In genomic region chr3:127823590-127823857, GRCh38 we compare ENCODE assay signal across 9 cellular contexts. TPM values are rescaled to one million over a fixed set of nuclear protein-coding genes. Genes with fewer than 3 reads are reported as not detected.
DNase-seq lines count a peak whose midpoint lies in the region; ATAC-seq, FAIRE-seq and TF ChIP-seq lines count a peak whose summit lies in the region.
"Had no signal": no experiment of that assay in that cellular context is flagged by ENCODE, and none has a peak within 500 bp of the region (broad histone marks: within the 10 kb centered on the region; RNA-seq: fewer than 3 reads in every experiment).

No MANE protein-coding gene starts in this region.

- H3K9me3 ChIP-seq in T-helper 17 cell (ENCODE audit: control insufficient read depth, low read length, poor library complexity, severe bottlenecking) (peaks cover 5% of the 10 kb centered on the region), small intestine (ENCODE audit: control insufficient read depth, low read depth) (no peaks in the 10 kb centered on the region)

- H3K4me1 Mint-ChIP-seq in T-helper 17 cell, result peaks cover 15% of the 10 kb centered on the region

- DNase-seq in T-helper 17 cell (no peak), fibroblast of villous mesenchyme (ENCODE audit: low read depth) (no peak), small intestine (no peak)
- no peak for DNase-seq in activated CD4-positive, CD25-positive, alpha-beta regulatory T cell (lab: John Stamatoyannopoulos, UW)
- DNase-seq: NCI-H1092 had no signal

- H3K36me3 Mint-ChIP-seq in T-helper 17 cell (ENCODE audit: low read depth), result peaks cover 3% of the 10 kb centered on the region

- peaks cover 7 to 12% of the 10 kb centered on the region in 2 donors for H3K4me1 ChIP-seq in small intestine (ENCODE audit: control insufficient read depth in 2 of 2, insufficient read depth in 1 of 2, low read depth in 1 of 2, low read length in 1 of 2)

- 52 to 70% (median 59%) methylated on average over 3 of the region's 3 CpGs for WGBS in small intestine, 3 donors

- H3K27me3 ChIP-seq in small intestine (ENCODE audit: control insufficient read depth in 2 of 2, insufficient read depth in 2 of 2, low read length in 2 of 2), result no peaks in the 10 kb centered on the region

- ATAC-seq in GM19395 (IDR thresholded peaks at IDR 0.05; ENCODE audit: unreplicated experiment) (peak; percentile 7), T-helper 17 cell (no peak), GM21619 (IDR thresholded peaks at IDR 0.05; ENCODE audit: unreplicated experiment) (no peak), HG03045 (IDR thresholded peaks at IDR 0.05; ENCODE audit: unreplicated experiment) (no peak), GM21576 (IDR thresholded peaks at IDR 0.05; ENCODE audit: unreplicated experiment) (no peak)

- H3K4me3 ChIP-seq in fibroblast of villous mesenchyme (ENCODE audit: low read depth, low read length) (peak overlapping the region; percentile 81), small intestine (ENCODE audit: low read depth in 1 of 2, low read length in 2 of 2) (peak overlapping the region in 1 of 2 donors; percentile 87)

- peak overlapping the region; percentile 3 to 22 for H3K27ac ChIP-seq in small intestine (ENCODE audit: low read depth in 1 of 2, low read length in 1 of 2)

- FAIRE-seq in small intestine (lab: Jason Lieb, UNC), result no peak

- H3K4me3 Mint-ChIP-seq in T-helper 17 cell, result peak overlapping the region; percentile 78

- H3K27ac Mint-ChIP-seq in T-helper 17 cell, result peak overlapping the region; percentile 65

- H3K36me3 ChIP-seq in small intestine (ENCODE audit: control insufficient read depth in 2 of 2, insufficient read depth in 2 of 2, low read length in 2 of 2), result no peaks in the 10 kb centered on the region

- peaks cover 52% of the 10 kb centered on the region for H3K27me3 Mint-ChIP-seq in T-helper 17 cell

- no peak for TF ChIP-seq CTCF in fibroblast of villous mesenchyme (IDR thresholded peaks at IDR 0.05; ENCODE audit: insufficient read depth, low read depth, low read length)

RNA-seq across cellular contexts. Expression of gene MGLL, which starts 1.2 kb away (rescaled TPM):
- total RNA-seq in T-helper 17 cell, result 10 to 100 TPM in 1 of 2 donors, 1 to 10 TPM in 1; 3.3 to 28.7 TPM
- total RNA-seq in fibroblast of villous mesenchyme, result 82.1 and 141 TPM in 2 replicates
- polyA plus RNA-seq in small intestine, result 10 to 100 TPM; 42.4 to 47.2 (median 43.8) TPM
